17 cellular contexts compared by ENCODE assay signal in genomic region chr3:12938258-12938711, GRCh38.
DNase-seq lines count a peak whose midpoint lies in the region; ATAC-seq and FAIRE-seq lines count a peak whose summit lies in the region.
"Had no signal": no experiment of that assay in that cellular context is flagged by ENCODE, and none has a peak within 500 bp of the region (broad histone marks: within the 10 kb centered on the region; RNA-seq: fewer than 3 reads in every experiment).

No MANE protein-coding gene starts in this region.

- H3K36me3 ChIP-seq in duodenal mucosa (ENCODE audit: control insufficient read depth in 1 of 2, insufficient read depth in 2 of 2, low read length in 2 of 2): peaks cover 16 to 68% of the 10 kb centered on the region in 2 donors
- peaks cover 2 to 4% of the 10 kb centered on the region in 2 donors for H3K36me3 ChIP-seq in small intestine (ENCODE audit: control insufficient read depth in 2 of 2, insufficient read depth in 2 of 2, low read length in 2 of 2)

- intact Hi-C loops in activated CD4-positive, alpha-beta T cell treated with anti-CD3 and anti-CD28 coated beads, Interleukin-2, amount 10 ng/mL, durations not matched to agents 24 days and 14 days (cut with micrococcal nuclease): no loop called here

- peaks cover 0 to 5% of the 10 kb centered on the region in 2 donors for H3K4me1 ChIP-seq in duodenal mucosa (ENCODE audit: control insufficient read depth in 1 of 2, insufficient read depth in 2 of 2, low read length in 2 of 2)
- H3K4me1 ChIP-seq in small intestine (ENCODE audit: control insufficient read depth in 2 of 2, insufficient read depth in 1 of 2, low read depth in 1 of 2, low read length in 1 of 2): no peaks in the 10 kb centered on the region

- H3K27ac ChIP-seq in duodenal mucosa (ENCODE audit: low read depth, low read length) (peak overlapping the region; percentile 10), small intestine (ENCODE audit: low read depth in 1 of 2, low read length in 1 of 2) (peak overlapping the region in 1 of 2 donors; percentile 14)

- H3K4me3 Mint-ChIP-seq in stimulated activated memory B cell treated with anti-CD40 and anti-IgM and Interleukin-4, amounts not matched to agents 10 μg/mL and 1 μg/mL and 100 μg/mL, for 72 hours: no peak overlapping the region
- no peak overlapping the region for H3K4me3 Mint-ChIP-seq in activated CD4-positive, alpha-beta T cell treated with anti-CD3 and anti-CD28 coated beads, Interleukin-2, amount 10 ng/mL, durations not matched to agents 24 days and 14 days
- H3K4me3 Mint-ChIP-seq: activated naive CD8-positive, alpha-beta T cell; dendritic cell treated with granulocyte-macrophage colony-stimulating factor and Interleukin-4, amounts not matched to agents 40 ng/mL and 50 ng/mL, for 4 days had no signal

- no peak for ATAC-seq in stimulated activated memory B cell treated with anti-CD40 and anti-IgM and Interleukin-4, amounts not matched to agents 10 μg/mL and 1 μg/mL and 100 μg/mL, for 72 hours
- ATAC-seq: GM12878 had no signal

- no peak for FAIRE-seq in small intestine (lab: Jason Lieb, UNC)
- FAIRE-seq: GM12878 had no signal

- H3K27me3 Mint-ChIP-seq in stimulated activated memory B cell treated with anti-CD40 and anti-IgM and Interleukin-4, amounts not matched to agents 10 μg/mL and 1 μg/mL and 100 μg/mL, for 72 hours: no peaks in the 10 kb centered on the region
- H3K27me3 Mint-ChIP-seq in activated CD4-positive, alpha-beta T cell treated with anti-CD3 and anti-CD28 coated beads, Interleukin-2, amount 10 ng/mL, durations not matched to agents 24 days and 14 days: no peaks in the 10 kb centered on the region
- H3K27me3 Mint-ChIP-seq: activated naive CD8-positive, alpha-beta T cell; dendritic cell treated with granulocyte-macrophage colony-stimulating factor and Interleukin-4, amounts not matched to agents 40 ng/mL and 50 ng/mL, for 4 days had no signal

- H3K9me3 ChIP-seq in duodenal mucosa (ENCODE audit: control insufficient read depth in 1 of 2, low read length in 2 of 2) (no peaks in the 10 kb centered on the region), small intestine (ENCODE audit: control insufficient read depth, low read depth) (no peaks in the 10 kb centered on the region)

- H3K4me1 Mint-ChIP-seq in stimulated activated memory B cell treated with anti-CD40 and anti-IgM and Interleukin-4, amounts not matched to agents 10 μg/mL and 1 μg/mL and 100 μg/mL, for 72 hours: peaks cover 31% of the 10 kb centered on the region
- no peaks in the 10 kb centered on the region for H3K4me1 Mint-ChIP-seq in activated CD4-positive, alpha-beta T cell treated with anti-CD3 and anti-CD28 coated beads, Interleukin-2, amount 10 ng/mL, durations not matched to agents 24 days and 14 days

- H3K36me3 Mint-ChIP-seq in stimulated activated memory B cell treated with anti-CD40 and anti-IgM and Interleukin-4, amounts not matched to agents 10 μg/mL and 1 μg/mL and 100 μg/mL, for 72 hours: peaks cover 49% of the 10 kb centered on the region
- peaks cover 8% of the 10 kb centered on the region for H3K36me3 Mint-ChIP-seq in activated CD4-positive, alpha-beta T cell treated with anti-CD3 and anti-CD28 coated beads, Interleukin-2, amount 10 ng/mL, durations not matched to agents 24 days and 14 days (ENCODE audit: low read depth)

- H3K9me3 Mint-ChIP-seq in stimulated activated memory B cell treated with anti-CD40 and anti-IgM and Interleukin-4, amounts not matched to agents 10 μg/mL and 1 μg/mL and 100 μg/mL, for 72 hours: no peaks in the 10 kb centered on the region
- H3K9me3 Mint-ChIP-seq in activated CD4-positive, alpha-beta T cell treated with anti-CD3 and anti-CD28 coated beads, Interleukin-2, amount 10 ng/mL, durations not matched to agents 24 days and 14 days: no peaks in the 10 kb centered on the region
- H3K9me3 Mint-ChIP-seq: dendritic cell treated with granulocyte-macrophage colony-stimulating factor and Interleukin-4, amounts not matched to agents 40 ng/mL and 50 ng/mL, for 4 days had no signal

- H3K4me3 ChIP-seq in duodenal mucosa (ENCODE audit: low read depth in 1 of 2, low read length in 2 of 2) (no peak overlapping the region), small intestine (ENCODE audit: low read depth in 1 of 2, low read length in 2 of 2) (no peak overlapping the region)
- H3K4me3 ChIP-seq: GM12878 had no signal

- DNase-seq in GM03348 (ENCODE audit: low spot score) (peak; percentile 66), medulla oblongata (ENCODE audit: extremely low spot score) (peak; percentile 42), iPS-NIHi7 (ENCODE audit: extremely low spot score) (no peak), small intestine (no peak)
- no peak for DNase-seq in activated CD4-positive, alpha-beta T cell treated with anti-CD3 and anti-CD28 coated beads, Interleukin-2, amount 10 ng/mL, durations not matched to agents 24 days and 14 days
- no peak for DNase-seq in activated effector memory CD4-positive, alpha-beta T cell treated with Interleukin-2 at 50 U/mL for 16 hours
- DNase-seq: activated CD8-positive, alpha-beta memory T cell treated with anti-CD3 and anti-CD28 coated beads, Interleukin-2, amount 50 U/mL, for 4 hours; C1 segment of cervical spinal cord; kidney glomerular epithelial cell; NCI-H446; OCI-M1; stimulated activated CD4-positive, alpha-beta T cell treated with anti-CD3 and anti-CD28 coated beads, Interleukin-12 subunit alpha, Interleukin-12 subunit beta, amount 100 ng/mL, for 4 hours had no signal

- peak overlapping the region; percentile 87 for H3K27ac Mint-ChIP-seq in stimulated activated memory B cell treated with anti-CD40 and anti-IgM and Interleukin-4, amounts not matched to agents 10 μg/mL and 1 μg/mL and 100 μg/mL, for 72 hours
- H3K27ac Mint-ChIP-seq in activated CD4-positive, alpha-beta T cell treated with anti-CD3 and anti-CD28 coated beads, Interleukin-2, amount 10 ng/mL, durations not matched to agents 24 days and 14 days: no peak overlapping the region
- H3K27ac Mint-ChIP-seq: activated naive CD8-positive, alpha-beta T cell; dendritic cell treated with granulocyte-macrophage colony-stimulating factor and Interleukin-4, amounts not matched to agents 40 ng/mL and 50 ng/mL, for 4 days had no signal

- WGBS in small intestine, 3 donors: 63 to 96% (median 82%) methylated on average over 10 of the region's 10 CpGs

- H3K27me3 ChIP-seq in duodenal mucosa (ENCODE audit: control insufficient read depth in 1 of 2, insufficient read depth in 2 of 2, low read length in 2 of 2) (no peaks in the 10 kb centered on the region), small intestine (ENCODE audit: control insufficient read depth in 2 of 2, insufficient read depth in 2 of 2, low read length in 2 of 2) (no peaks in the 10 kb centered on the region)

- H3K9ac ChIP-seq in duodenal mucosa (ENCODE audit: low read depth in 1 of 2, low read length in 2 of 2): no peak overlapping the region

Comparison
In these comparisons a context has a peak if more than half of its experiments do, and no peak if none do; other contexts are left out.
1. DNase-seq: peak in GM03348 (single experiment) and medulla oblongata (single experiment); none in activated CD4-positive, alpha-beta T cell treated with anti-CD3 and anti-CD28 coated beads, Interleukin-2, amount 10 ng/mL, durations not matched to agents 24 days and 14 days (single experiment), iPS-NIHi7 (single experiment), small intestine (single experiment) and activated effector memory CD4-positive, alpha-beta T cell treated with Interleukin-2 at 50 U/mL for 16 hours (single experiment).